1 cellular context compared by ENCODE assay signal in genomic region chr2:218294430-218294999, GRCh38.
A peak's percentile ranks its signal among the peaks of the same experiment; 100 is the strongest.
TF ChIP-seq lines count a peak whose summit lies in the region.

No MANE protein-coding gene starts in this region.

TF ChIP-seq in K562, 482 proteins besides CTCF, POLR2A, EP300 and RAD21:
- TF ChIP-seq ZNF740 (CRISPR knock-in tag; IDR thresholded peaks at IDR 0.05) (0 out of 2 replicates have a peak, but pooled peaks have one; percentile 32), ZNF740 (tag; IDR thresholded peaks at IDR 0.05) (no peak), SMARCA4 (IDR thresholded peaks at IDR 0.05) (no peak)
